8 cellular contexts compared by ENCODE assay signal in the genomic region with DNA sequence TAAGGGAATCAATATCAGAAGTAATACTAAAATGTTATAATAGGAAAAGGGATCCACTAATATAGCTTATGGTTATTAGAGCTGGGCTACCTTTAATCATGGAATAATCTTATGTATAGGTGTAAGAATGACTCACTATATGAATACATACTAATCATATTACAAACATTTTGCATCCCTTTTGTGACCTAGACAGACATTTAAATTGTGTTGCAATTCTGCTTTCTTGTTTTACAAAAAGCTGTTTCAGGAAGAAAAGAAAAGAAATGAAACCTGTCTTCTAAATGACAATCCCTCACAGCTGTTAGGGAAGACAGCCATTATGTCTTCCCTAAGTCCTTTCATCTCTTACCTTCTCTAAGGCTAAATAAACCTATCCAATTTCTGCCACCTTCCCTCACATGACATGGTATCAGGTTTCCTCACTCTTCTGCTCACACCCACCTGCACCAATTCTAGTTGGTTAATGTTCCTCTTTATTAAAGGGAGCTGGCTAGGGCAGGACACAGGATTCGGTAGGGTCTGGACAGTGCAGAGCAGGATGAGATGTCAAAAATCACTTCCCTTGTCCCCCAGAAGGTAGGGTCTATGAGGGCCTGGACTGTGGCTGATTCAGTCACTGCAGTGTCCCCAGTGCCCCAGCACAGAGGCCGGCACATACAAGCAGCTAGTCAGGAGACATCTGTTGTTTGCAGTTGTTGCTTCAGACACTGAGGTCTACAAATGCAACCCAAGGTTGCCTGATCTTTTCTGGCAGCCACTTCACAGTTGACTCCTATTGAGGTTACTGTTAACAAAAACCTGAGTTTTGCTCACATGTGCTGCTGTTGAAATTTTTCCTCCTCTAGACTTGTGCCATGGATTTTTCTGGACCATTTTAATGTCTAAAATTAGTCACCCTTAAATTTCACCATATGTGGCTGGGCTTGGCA. TPM values are rescaled to one million over a fixed set of nuclear protein-coding genes. Genes with fewer than 3 reads are reported as not detected.
DNase-seq lines count a peak whose midpoint lies in the region; ATAC-seq lines count a peak whose summit lies in the region.

No MANE protein-coding gene starts in this region.

- peak overlapping the region; percentile 43 for H3K27ac Mint-ChIP-seq in activated naive CD8-positive, alpha-beta T cell treated with anti-CD3 and anti-CD28 coated beads for 36 hours
- H3K27ac Mint-ChIP-seq in naive thymus-derived CD4-positive, alpha-beta T cell: peak overlapping the region in 8 of 9 donors; percentile 33 to 91 (median 80)

- DNase-seq in DMS53 treated with DMSO at 0.1 percent for 48 hours (lab: John Stamatoyannopoulos, UW; ENCODE audit: unreplicated experiment): peak; percentile 78
- peak; percentile 73 for DNase-seq in NCI-H146 (lab: John Stamatoyannopoulos, UW)
- DNase-seq in activated naive CD8-positive, alpha-beta T cell treated with anti-CD3 and anti-CD28 coated beads for 36 hours: no peak
- no peak for DNase-seq in naive thymus-derived CD4-positive, alpha-beta T cell
- DNase-seq in stimulated activated CD4-positive, alpha-beta T cell treated with anti-CD3 and anti-CD28 coated beads, Interleukin-1b, Interleukin-23, amount 100 ng/mL, for 48 hours: no peak

- peak; percentile 8 for ATAC-seq in naive thymus-derived CD4-positive, alpha-beta T cell
- ATAC-seq in esophagus mucosa: no peak
- no peak for ATAC-seq in HG02798 (IDR thresholded peaks at IDR 0.05; ENCODE audit: poor library complexity, unreplicated experiment)
- no peak for ATAC-seq in GM19467 (IDR thresholded peaks at IDR 0.05; ENCODE audit: unreplicated experiment)

- H3K4me1 Mint-ChIP-seq in activated naive CD8-positive, alpha-beta T cell treated with anti-CD3 and anti-CD28 coated beads for 36 hours: peaks cover 59% of the 10 kb centered on the region
- peaks cover 33 to 83% (median 73%) of the 10 kb centered on the region in 7 donors for H3K4me1 Mint-ChIP-seq in naive thymus-derived CD4-positive, alpha-beta T cell

- peaks cover 39% of the 10 kb centered on the region for H3K36me3 Mint-ChIP-seq in activated naive CD8-positive, alpha-beta T cell treated with anti-CD3 and anti-CD28 coated beads for 36 hours
- H3K36me3 Mint-ChIP-seq in naive thymus-derived CD4-positive, alpha-beta T cell: peaks cover 0 to 14% (median 4%) of the 10 kb centered on the region in 5 donors

- H3K9me3 Mint-ChIP-seq in activated naive CD8-positive, alpha-beta T cell treated with anti-CD3 and anti-CD28 coated beads for 36 hours: no peaks in the 10 kb centered on the region
- no peaks in the 10 kb centered on the region for H3K9me3 Mint-ChIP-seq in naive thymus-derived CD4-positive, alpha-beta T cell

- intact Hi-C loops in naive thymus-derived CD4-positive, alpha-beta T cell (cut with micrococcal nuclease): loop anchor here in 1 of 2 donors (5.0 to 10.0 kb wide), 3 partner anchors 821 to 1737 kb away; partner anchors contain the start of genes DAAM1, KIAA0586, SLC38A6 and TIMM9

- CTCF ChIA-PET in naive thymus-derived CD4-positive, alpha-beta T cell (lab: Charles Lee): interaction anchor here (1.1 to 1.5 kb wide), 2 partner anchors 23 to 199 kb away, joined by 3 read pairs; no protein-coding TSS in a partner anchor

- H3K4me3 ChIP-seq in naive thymus-derived CD4-positive, alpha-beta T cell (ENCODE audit: low read length): no peak overlapping the region

- POLR2A ChIA-PET in naive thymus-derived CD4-positive, alpha-beta T cell (lab: Charles Lee): interaction anchor here (1.0 to 1.4 kb wide), 6 partner anchors 9 to 87 kb away, joined by 3 to 6 read pairs (median 4); partner anchors contain the start of gene PPM1A

- H3K27me3 ChIP-seq in naive thymus-derived CD4-positive, alpha-beta T cell (ENCODE audit: control insufficient read depth in 2 of 2, insufficient read depth in 2 of 2, low read length in 2 of 2): no peaks in the 10 kb centered on the region

- H3K4me3 Mint-ChIP-seq in activated naive CD8-positive, alpha-beta T cell treated with anti-CD3 and anti-CD28 coated beads for 36 hours: no peak overlapping the region
- peak overlapping the region in 3 of 10 donors; percentile 8 to 17 (median 10) for H3K4me3 Mint-ChIP-seq in naive thymus-derived CD4-positive, alpha-beta T cell

- no peak overlapping the region for H3K27ac ChIP-seq in naive thymus-derived CD4-positive, alpha-beta T cell (ENCODE audit: low read depth, low read length)

- no peaks in the 10 kb centered on the region for H3K27me3 Mint-ChIP-seq in activated naive CD8-positive, alpha-beta T cell treated with anti-CD3 and anti-CD28 coated beads for 36 hours
- H3K27me3 Mint-ChIP-seq in naive thymus-derived CD4-positive, alpha-beta T cell: no peaks in the 10 kb centered on the region

- no peaks in the 10 kb centered on the region for H3K9me3 ChIP-seq in naive thymus-derived CD4-positive, alpha-beta T cell (ENCODE audit: control insufficient read depth in 2 of 3, low read length in 3 of 3)

- H3K36me3 ChIP-seq in naive thymus-derived CD4-positive, alpha-beta T cell (ENCODE audit: control insufficient read depth in 2 of 3, insufficient read depth in 3 of 3, low read length in 3 of 3): peaks cover 0 to 5% (median 0%) of the 10 kb centered on the region in 3 experiments

- peaks cover 16 to 34% of the 10 kb centered on the region in 2 donors for H3K4me1 ChIP-seq in naive thymus-derived CD4-positive, alpha-beta T cell (ENCODE audit: control insufficient read depth in 2 of 2, insufficient read depth in 2 of 2, low read length in 2 of 2)

RNA-seq across cellular contexts. Expression of gene DHRS7, which starts 3.8 kb away (rescaled TPM):
- 10 to 100 TPM; 61.1 to 63.8 TPM for total RNA-seq in activated naive CD8-positive, alpha-beta T cell treated with anti-CD3 and anti-CD28 coated beads for 36 hours
- total RNA-seq in naive thymus-derived CD4-positive, alpha-beta T cell: 10 to 100 TPM; 29.9 to 50.9 (median 38.0) TPM
- polyA plus RNA-seq in naive thymus-derived CD4-positive, alpha-beta T cell: 100 to 1,000 TPM; 108 to 118 TPM
- 40.3 TPM for total RNA-seq in esophagus mucosa

Comparison
In these comparisons a context has a peak if more than half of its experiments do, and no peak if none do; other contexts are left out.
1. DNase-seq: peak in DMS53 treated with DMSO at 0.1 percent for 48 hours (single experiment) and NCI-H146 (single experiment); none in activated naive CD8-positive, alpha-beta T cell treated with anti-CD3 and anti-CD28 coated beads for 36 hours (single experiment), naive thymus-derived CD4-positive, alpha-beta T cell (0 of 9) and stimulated activated CD4-positive, alpha-beta T cell treated with anti-CD3 and anti-CD28 coated beads, Interleukin-1b, Interleukin-23, amount 100 ng/mL, for 48 hours (single experiment).